Comparison of ENCODE assay signal across 11 cellular contexts in genomic region chr14:100374270-100374669, GRCh38. TPM values are rescaled to one million over a fixed set of nuclear protein-coding genes. Genes with fewer than 3 reads are reported as not detected.
DNase-seq lines count a peak whose midpoint lies in the region; ATAC-seq, FAIRE-seq and TF ChIP-seq lines count a peak whose summit lies in the region.
"Had no signal": no experiment of that assay in that cellular context is flagged by ENCODE, and none has a peak within 500 bp of the region (broad histone marks: within the 10 kb centered on the region; RNA-seq: fewer than 3 reads in every experiment).

No MANE protein-coding gene starts in this region.

- no peak for FAIRE-seq in keratinocyte (lab: Jason Lieb, UNC)
- FAIRE-seq: H54 had no signal

- no peaks in the 10 kb centered on the region for H3K27me3 Mint-ChIP-seq in activated T-cell treated with anti-CD3 and anti-CD28 coated beads, Interleukin-2, amount 50 U/mL, for 4 hours (ENCODE audit: low read depth)
- no peaks in the 10 kb centered on the region for H3K27me3 Mint-ChIP-seq in activated T-helper 17 cell treated with anti-CD3 and anti-CD28 coated beads, Interleukin-2, amount 50 U/mL, for 72 hours

- peaks cover 9% of the 10 kb centered on the region for H3K79me2 ChIP-seq in keratinocyte (ENCODE audit: control insufficient read depth, insufficient read depth, low read length)

- H3K4me3 ChIP-seq in keratinocyte (ENCODE audit: control insufficient read depth in 2 of 3, extremely low read depth in 1 of 3, insufficient read depth in 2 of 3, low read depth in 1 of 3, low read length in 3 of 3) = peak overlapping the region in 1 of 3 experiments; percentile 96

- peak overlapping the region; percentile 93 for H3K4me2 ChIP-seq in keratinocyte (ENCODE audit: control insufficient read depth, extremely low read depth, insufficient read depth, low read depth, low read length)

- H3K9me3 Mint-ChIP-seq in activated T-cell treated with anti-CD3 and anti-CD28 coated beads, Interleukin-2, amount 50 U/mL, for 4 hours = no peaks in the 10 kb centered on the region
- no peaks in the 10 kb centered on the region for H3K9me3 Mint-ChIP-seq in activated T-helper 17 cell treated with anti-CD3 and anti-CD28 coated beads, Interleukin-2, amount 50 U/mL, for 72 hours

- peaks cover 43% of the 10 kb centered on the region for H3K36me3 Mint-ChIP-seq in activated T-cell treated with anti-CD3 and anti-CD28 coated beads, Interleukin-2, amount 50 U/mL, for 4 hours (ENCODE audit: insufficient read depth)
- peaks cover 71% of the 10 kb centered on the region for H3K36me3 Mint-ChIP-seq in activated T-helper 17 cell treated with anti-CD3 and anti-CD28 coated beads, Interleukin-2, amount 50 U/mL, for 72 hours (ENCODE audit: low read depth)

- dilution Hi-C loops in keratinocyte (cut with MboI; ENCODE audit: extremely low pct_ligation_motif_present, low sequenced_read_pairs) = no loop called here

- peaks cover 25% of the 10 kb centered on the region for H3K4me1 ChIP-seq in keratinocyte (ENCODE audit: control insufficient read depth, extremely low read depth, insufficient read depth, low read length)

- no peaks in the 10 kb centered on the region for H3K9me1 ChIP-seq in keratinocyte (ENCODE audit: control insufficient read depth, extremely low read depth, insufficient read depth, low read length)

- H2AFZ ChIP-seq in keratinocyte (ENCODE audit: control insufficient read depth, low read length) = no peak overlapping the region

- H3K9me3 ChIP-seq in keratinocyte (ENCODE audit: control insufficient read depth, low read depth, low read length) = no peaks in the 10 kb centered on the region

- no peaks in the 10 kb centered on the region for H4K20me1 ChIP-seq in keratinocyte (ENCODE audit: control insufficient read depth, extremely low read depth, insufficient read depth, low read length)

- H3K27ac ChIP-seq in keratinocyte (ENCODE audit: control insufficient read depth, insufficient read depth, low read length) (no peak overlapping the region), substantia nigra (ENCODE audit: low read depth, low read length, poor library complexity, severe bottlenecking) (peak overlapping the region; percentile 20)

- peaks cover 50% of the 10 kb centered on the region for H3K4me1 Mint-ChIP-seq in activated T-cell treated with anti-CD3 and anti-CD28 coated beads, Interleukin-2, amount 50 U/mL, for 4 hours (ENCODE audit: low read depth)
- H3K4me1 Mint-ChIP-seq in activated T-helper 17 cell treated with anti-CD3 and anti-CD28 coated beads, Interleukin-2, amount 50 U/mL, for 72 hours = peaks cover 30% of the 10 kb centered on the region

- no peaks in the 10 kb centered on the region for H3K27me3 ChIP-seq in keratinocyte (ENCODE audit: control insufficient read depth, extremely low read depth, insufficient read depth, low read length)

- no peak for DNase-seq in activated T-cell treated with anti-CD3 and anti-CD28 coated beads, Interleukin-2, amount 50 U/mL, for 4 hours
- DNase-seq in activated T-cell treated with anti-CD3 and anti-CD28 coated beads for 4 hours (no peak), keratinocyte (ENCODE audit: low read depth, low spot score) (no peak), substantia nigra (lab: John Stamatoyannopoulos, UW) (no peak), DMS53 treated with DMSO at 0.1 percent for 48 hours (lab: John Stamatoyannopoulos, UW; ENCODE audit: unreplicated experiment) (no peak), NCI-H2196 (lab: John Stamatoyannopoulos, UW; ENCODE audit: unreplicated experiment) (no peak)
- DNase-seq: NCI-H446 treated with DMSO at 0.1 percent for 48 hours, retina had no signal

- H3K4me3 Mint-ChIP-seq in activated T-cell treated with anti-CD3 and anti-CD28 coated beads, Interleukin-2, amount 50 U/mL, for 4 hours = peak overlapping the region; percentile 98
- peak overlapping the region; percentile 87 for H3K4me3 Mint-ChIP-seq in activated T-helper 17 cell treated with anti-CD3 and anti-CD28 coated beads, Interleukin-2, amount 50 U/mL, for 72 hours

- no peak for ATAC-seq in activated T-cell treated with anti-CD3 and anti-CD28 coated beads, Interleukin-2, amount 50 U/mL, for 4 hours
- no peak for ATAC-seq in activated T-helper 17 cell treated with anti-CD3 and anti-CD28 coated beads, Interleukin-2, amount 50 U/mL, for 72 hours (replicated peaks)
- ATAC-seq in GM18868 (IDR thresholded peaks at IDR 0.05; ENCODE audit: unreplicated experiment) = no peak

- peak overlapping the region; percentile 26 for H3K9ac ChIP-seq in keratinocyte (ENCODE audit: control insufficient read depth, extremely low read depth, insufficient read depth, low read length)

- peak overlapping the region; percentile 98 for H3K27ac Mint-ChIP-seq in activated T-helper 17 cell treated with anti-CD3 and anti-CD28 coated beads, Interleukin-2, amount 50 U/mL, for 72 hours

- TF ChIP-seq CTCF in keratinocyte (optimal IDR thresholded peaks at IDR 0.05 in 1 of 3, IDR thresholded peaks at IDR 0.05 in 1 of 3, conservative IDR thresholded peaks at IDR 0.05 in 1 of 3; ENCODE audit: extremely low read depth in 1 of 3, insufficient read depth in 2 of 3, low read length in 3 of 3) = no peak

- peaks cover 0 to 14% of the 10 kb centered on the region in 2 experiments for H3K36me3 ChIP-seq in keratinocyte (ENCODE audit: control insufficient read depth in 2 of 2, extremely low read depth in 1 of 2, insufficient read depth in 2 of 2, low read length in 2 of 2)

RNA-seq across cellular contexts. Expression of gene WDR25, which starts 2.0 kb away (rescaled TPM):
- 10 to 100 TPM in 2 of 3 donors, 1 to 10 TPM in 1; 9.2 to 11.7 (median 10.1) TPM for total RNA-seq in activated T-cell treated with anti-CD3 and anti-CD28 coated beads, Interleukin-2, amount 50 U/mL, for 4 hours
- 1 to 10 TPM; 3.4 to 5.1 TPM for total RNA-seq in activated T-helper 17 cell treated with anti-CD3 and anti-CD28 coated beads, Interleukin-2, amount 50 U/mL, for 72 hours
- polyA plus RNA-seq in keratinocyte = 5.4 to 6.5 TPM (median 5.8 TPM) in 3 replicates
- 3.7 TPM for polyA plus RNA-seq in keratinocyte (2011; ENCODE audit: low read depth)
- 4.5 and 5.2 TPM in 2 replicates for polyA plus RNA-seq in keratinocyte (2011; cell fraction: cytosol; rRNA removed)
- polyA plus RNA-seq in keratinocyte (2011; cell fraction: nucleus; rRNA removed) = 9.0 and 10.0 TPM in 2 replicates
- polyA plus RNA-seq in keratinocyte (2012; ENCODE audit: low replicate concordance) = 5.0 and 5.9 TPM in 2 replicates
- 5.4 to 10.0 TPM (median 6.4 TPM) in 3 replicates for polyA minus RNA-seq in keratinocyte
- 9.2 TPM for polyA minus RNA-seq in keratinocyte (2011; cell fraction: cytosol; rRNA and poly(A)+ RNA removed)
- 5.4 and 7.1 TPM in 2 replicates for polyA minus RNA-seq in keratinocyte (2011; cell fraction: nucleus; rRNA and poly(A)+ RNA removed)

RNA-seq across cellular contexts. Expression of gene SLC25A47, which starts 51.1 kb away (rescaled TPM):
- total RNA-seq in activated T-cell treated with anti-CD3 and anti-CD28 coated beads, Interleukin-2, amount 50 U/mL, for 4 hours = not detected
- total RNA-seq in activated T-helper 17 cell treated with anti-CD3 and anti-CD28 coated beads, Interleukin-2, amount 50 U/mL, for 72 hours = not detected
- polyA plus RNA-seq in keratinocyte = not detected in 3 replicates
- not detected for polyA plus RNA-seq in keratinocyte (2011; ENCODE audit: low read depth)
- not detected in 2 replicates for polyA plus RNA-seq in keratinocyte (2011; cell fraction: cytosol; rRNA removed)
- not detected in 2 replicates for polyA plus RNA-seq in keratinocyte (2011; cell fraction: nucleus; rRNA removed)
- polyA plus RNA-seq in keratinocyte (2012; ENCODE audit: low replicate concordance) = not detected in 2 replicates
- not detected in 3 replicates for polyA minus RNA-seq in keratinocyte
- not detected for polyA minus RNA-seq in keratinocyte (2011; cell fraction: cytosol; rRNA and poly(A)+ RNA removed)
- polyA minus RNA-seq in keratinocyte (2011; cell fraction: nucleus; rRNA and poly(A)+ RNA removed) = not detected in 2 replicates
